In genomic region chr11:36008576-36008975, GRCh38 we compare ENCODE assay signal across 14 cellular contexts.
A peak's percentile ranks its signal among the peaks of the same experiment; 100 is the strongest.
DNase-seq lines count a peak whose midpoint lies in the region; ATAC-seq and TF ChIP-seq lines count a peak whose summit lies in the region.
"Had no signal": no experiment of that assay in that cellular context is flagged by ENCODE, and none has a peak within 500 bp of the region (broad histone marks: within the 10 kb centered on the region; RNA-seq: fewer than 3 reads in every experiment).

No MANE protein-coding gene starts in this region.

- H3K27me3 ChIP-seq in right atrium auricular region = no peaks in the 10 kb centered on the region
- H3K27me3 ChIP-seq: BLaER1 treated with 17β-estradiol and CSF1 and Interleukin-3, amounts not matched to agents 10 nM and 100 nM; body of pancreas had no signal

- no peaks in the 10 kb centered on the region for H3K36me3 ChIP-seq in right atrium auricular region

- ATAC-seq in GM18511 (IDR thresholded peaks at IDR 0.05; ENCODE audit: unreplicated experiment) (no peak), GM19023 (IDR thresholded peaks at IDR 0.05; ENCODE audit: unreplicated experiment) (no peak)
- ATAC-seq: body of pancreas, K562 had no signal

- H3K9me3 ChIP-seq in right atrium auricular region = no peaks in the 10 kb centered on the region

- no peak overlapping the region for H3K4me3 ChIP-seq in cardiac fibroblast (replicated peaks in 1 of 2; ENCODE audit: low read depth in 2 of 2, low read length in 2 of 2)
- H3K4me3 ChIP-seq in right atrium auricular region = no peak overlapping the region
- no peak overlapping the region for H3K4me3 ChIP-seq in skin epidermis
- H3K4me3 ChIP-seq: BLaER1 treated with 17β-estradiol and CSF1 and Interleukin-3, amounts not matched to agents 10 nM and 100 nM; body of pancreas; K562 had no signal

- H3K27ac ChIP-seq in right atrium auricular region (peak overlapping the region; percentile 40 to 64), skin epidermis (peak overlapping the region in 14 of 21 experiments; percentile 1 to 69 (median 50))
- H3K27ac ChIP-seq: BLaER1 treated with 17β-estradiol and CSF1 and Interleukin-3, amounts not matched to agents 10 nM and 100 nM had no signal

- no peak for TF ChIP-seq CTCF in cardiac fibroblast (IDR thresholded peaks at IDR 0.05; ENCODE audit: low read depth, low read length)
- no peak for TF ChIP-seq CTCF in right atrium auricular region (IDR thresholded peaks at IDR 0.05)

- DNase-seq in HT1080 (ENCODE audit: low read depth) = peak; percentile 11
- DNase-seq in cardiac fibroblast (ENCODE audit: low read depth in 2 of 2) = peak; percentile 49 to 68
- DNase-seq in right atrium auricular region (ENCODE audit: low spot score) = no peak
- DNase-seq in hypothalamus (lab: John Stamatoyannopoulos, UW) = no peak
- DNase-seq in T-helper 9 cell = no peak
- DNase-seq: activated CD4-positive, alpha-beta T cell treated with anti-CD3 and anti-CD28 coated beads, Interleukin-2, amount 50 U/mL, for 48 hours; body of pancreas; NCI-H1417; RPMI8226 had no signal

- H3K4me1 ChIP-seq in right atrium auricular region = peaks cover 0 to 19% of the 10 kb centered on the region in 2 donors
- H3K4me1 ChIP-seq: body of pancreas had no signal

Comparison
In these comparisons a context has a peak if more than half of its experiments do, and no peak if none do; other contexts are left out.
1. DNase-seq: peak in HT1080 (single experiment) and cardiac fibroblast (2 of 2); none in right atrium auricular region (single experiment), hypothalamus (0 of 51) and T-helper 9 cell (single experiment).